ENCODE assay signal across 8 cellular contexts in the genomic region with DNA sequence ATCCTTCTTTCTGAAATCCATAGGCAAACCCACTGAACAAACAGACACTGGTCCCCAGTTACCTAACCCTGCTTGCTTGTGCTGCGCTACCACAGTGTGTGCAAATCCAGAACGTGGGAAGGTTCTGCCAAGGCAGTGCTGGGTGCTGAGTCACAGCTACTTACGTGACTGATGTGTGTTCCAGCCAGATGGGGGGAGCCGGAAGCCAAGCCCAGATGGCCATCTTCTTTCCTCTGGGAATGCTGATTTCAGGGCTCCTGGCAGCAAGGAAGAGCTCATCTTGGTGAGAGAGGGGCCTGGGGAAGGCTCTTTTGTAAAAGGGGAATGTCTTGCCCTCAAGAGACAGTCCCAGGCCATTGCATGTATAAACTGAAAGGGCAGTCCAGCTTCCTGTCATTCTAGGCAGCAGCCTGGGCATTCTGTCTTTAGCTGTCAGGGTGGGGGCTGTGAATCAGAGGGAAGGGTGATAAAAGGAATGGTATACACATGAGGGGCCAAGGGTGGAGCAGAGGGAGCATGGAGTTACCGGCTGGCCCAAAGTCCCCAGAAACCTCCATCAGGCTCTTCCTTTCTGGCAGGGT. TPM values are rescaled to one million over a fixed set of nuclear protein-coding genes. Genes with fewer than 3 reads are reported as not detected.
DNase-seq lines count a peak whose midpoint lies in the region; ATAC-seq and TF ChIP-seq lines count a peak whose summit lies in the region.

No MANE protein-coding gene starts in this region.

- no peaks in the 10 kb centered on the region for H3K9me2 ChIP-seq in GM23338 (ENCODE audit: insufficient read depth)

- peak in 1 of 2 donors; percentile 52 for TF ChIP-seq POLR2A in adrenal gland (IDR thresholded peaks at IDR 0.05)

- no peaks in the 10 kb centered on the region for H3K36me3 ChIP-seq in GM23338 (ENCODE audit: insufficient read depth)
- peaks cover 0 to 100% of the 10 kb centered on the region in 2 donors for H3K36me3 ChIP-seq in adrenal gland (replicated peaks in 1 of 2)
- H3K36me3 ChIP-seq in skeletal muscle tissue (ENCODE audit: control insufficient read depth in 3 of 3, insufficient read depth in 3 of 3, low read length in 3 of 3) = peaks cover 77 to 92% (median 85%) of the 10 kb centered on the region in 3 donors

- intact Hi-C loops in adrenal gland (cut with DNase I) = no loop called here
- intact Hi-C loops in left cardiac atrium (cut with DNase I) = no loop called here

- no peak for DNase-seq in GM23338 (ENCODE audit: low spot score)
- DNase-seq in adrenal gland = peak; percentile 84 to 94 (median 92)
- peak; percentile 90 for DNase-seq in left cardiac atrium
- no peak for DNase-seq in NCI-H146 (lab: John Stamatoyannopoulos, UW)
- no peak for DNase-seq in activated CD4-positive, CD25-positive, alpha-beta regulatory T cell (lab: John Stamatoyannopoulos, UW)
- DNase-seq in NCI-H345 treated with DMSO at 0.1 percent for 48 hours (lab: John Stamatoyannopoulos, UW; ENCODE audit: unreplicated experiment) = no peak

- H3K4me3 ChIP-seq in GM23338 (no peak overlapping the region), adrenal gland (no peak overlapping the region), skeletal muscle tissue (ENCODE audit: low read length in 3 of 3) (peak overlapping the region in 2 of 3 donors; percentile 23 to 38)

- H3K4me3 Mint-ChIP-seq in GM23338 = no peak overlapping the region

- H3K36me3 Mint-ChIP-seq in GM23338 (ENCODE audit: low read depth) = no peaks in the 10 kb centered on the region; the same call in 2 of the 3 replicates

- H3K27me3 ChIP-seq in GM23338 (ENCODE audit: insufficient read depth) (no peaks in the 10 kb centered on the region), adrenal gland (no peaks in the 10 kb centered on the region), skeletal muscle tissue (ENCODE audit: control insufficient read depth in 3 of 3, insufficient read depth in 3 of 3, low read length in 3 of 3) (no peaks in the 10 kb centered on the region)

- TF ChIP-seq CTCF in GM23338 (conservative IDR thresholded peaks at IDR 0.05; ENCODE audit: low read depth in 2 of 2) (no peak), adrenal gland (IDR thresholded peaks at IDR 0.05) (no peak)

- no peaks in the 10 kb centered on the region for H3K9me3 Mint-ChIP-seq in GM23338

- H4K20me1 ChIP-seq in GM23338 (replicated peaks; ENCODE audit: insufficient read depth) = no peaks in the 10 kb centered on the region

- H3K27ac Mint-ChIP-seq in GM23338 = peak overlapping the region; percentile 30; the same call in 1 of the 2 replicates

- H3K27ac ChIP-seq in GM23338 (ENCODE audit: low read depth) (no peak overlapping the region), adrenal gland (peak overlapping the region in 4 of 5 donors; percentile 53 to 89 (median 77)), skeletal muscle tissue (ENCODE audit: low read depth, low read length) (peak overlapping the region; percentile 89)

- no peak overlapping the region for H2AFZ ChIP-seq in GM23338

- H3K4me1 ChIP-seq in GM23338 (ENCODE audit: insufficient read depth) (no peaks in the 10 kb centered on the region), adrenal gland (replicated peaks in 1 of 2) (peaks cover 24 to 64% of the 10 kb centered on the region in 2 donors), skeletal muscle tissue (ENCODE audit: control insufficient read depth in 3 of 3, insufficient read depth in 3 of 3, low read length in 3 of 3) (peaks cover 67 to 85% (median 76%) of the 10 kb centered on the region in 3 donors)

- H3K79me2 ChIP-seq in GM23338 (replicated peaks; ENCODE audit: insufficient read depth) = no peaks in the 10 kb centered on the region

- peaks cover 12% of the 10 kb centered on the region for H3K27me3 Mint-ChIP-seq in GM23338 (ENCODE audit: insufficient read depth, low read depth, poor library complexity)

- ATAC-seq in GM23338 (no peak), left cardiac atrium (peak; percentile 84 to 87), GM18861 (IDR thresholded peaks at IDR 0.05; ENCODE audit: unreplicated experiment) (no peak)

- no peak overlapping the region for H3K4me2 ChIP-seq in GM23338

- peak overlapping the region; percentile 15 to 66 (median 57) for H3K9ac ChIP-seq in skeletal muscle tissue (ENCODE audit: low read depth in 1 of 3, low read length in 3 of 3)

- 26 to 36% (median 32%) methylated on average over 3 to 5 of the region's 5 CpGs for WGBS in adrenal gland, 4 donors

- H3K9me3 ChIP-seq in adrenal gland (replicated peaks in 1 of 3) (no peaks in the 10 kb centered on the region), skeletal muscle tissue (ENCODE audit: control insufficient read depth in 3 of 3, low read length in 3 of 3) (no peaks in the 10 kb centered on the region)

- H3F3A ChIP-seq in GM23338 (replicated peaks; ENCODE audit: low read depth) = no peaks in the 10 kb centered on the region

- peaks cover 20% of the 10 kb centered on the region for H3K4me1 Mint-ChIP-seq in GM23338

TF ChIP-seq in GM23338, 12 proteins besides CTCF, POLR2A, EP300 and RAD21 (continues in another document):
- no peak for TF ChIP-seq CREB1 (CRISPR knock-in tag; IDR thresholded peaks at IDR 0.05; ENCODE audit: low read depth)
- TF ChIP-seq NANOG (IDR thresholded peaks at IDR 0.05; ENCODE audit: borderline replicate concordance) = no peak
- no peak for TF ChIP-seq POLR2AphosphoS5 (IDR thresholded peaks at IDR 0.05; ENCODE audit: low read depth)
- no peak for TF ChIP-seq ZNF462 (CRISPR knock-in tag; IDR thresholded peaks at IDR 0.05)

RNA-seq across cellular contexts. Expression of gene CD46, which starts 54.1 kb away (rescaled TPM):
- total RNA-seq in GM23338 (2014; rRNA removed; shearing (Covaris generic)) = 173 and 199 TPM in 2 replicates
- polyA plus RNA-seq in GM23338 (2016; fragmentation: Nextera tagmentation; extraction: Ambion mirVana) = 173 and 209 TPM in 2 replicates
- total RNA-seq in adrenal gland = 100 to 1,000 TPM; 325 to 618 (median 520) TPM
- polyA plus RNA-seq in adrenal gland = 100 to 1,000 TPM in 2 of 3 donors, 10 to 100 TPM in 1; 94.9 to 407 (median 187) TPM
- total RNA-seq in left cardiac atrium = 100 to 1,000 TPM; 108 to 110 TPM
- total RNA-seq in skeletal muscle tissue = 53.8 TPM

Comparison
In these comparisons a context has a peak if more than half of its experiments do, and no peak if none do; other contexts are left out.
1. ATAC-seq: peak in left cardiac atrium (2 of 2); none in GM23338 (single experiment) and GM18861 (single experiment).
2. DNase-seq: peak in adrenal gland (7 of 7) and left cardiac atrium (single experiment); none in GM23338 (single experiment), NCI-H146 (single experiment), activated CD4-positive, CD25-positive, alpha-beta regulatory T cell (0 of 4) and NCI-H345 treated with DMSO at 0.1 percent for 48 hours (single experiment).
3. H3K4me3 ChIP-seq: peak in skeletal muscle tissue (2 of 3); none in GM23338 (single experiment) and adrenal gland (0 of 4).